ENCODE assay signal across 17 cellular contexts in the genomic region with DNA sequence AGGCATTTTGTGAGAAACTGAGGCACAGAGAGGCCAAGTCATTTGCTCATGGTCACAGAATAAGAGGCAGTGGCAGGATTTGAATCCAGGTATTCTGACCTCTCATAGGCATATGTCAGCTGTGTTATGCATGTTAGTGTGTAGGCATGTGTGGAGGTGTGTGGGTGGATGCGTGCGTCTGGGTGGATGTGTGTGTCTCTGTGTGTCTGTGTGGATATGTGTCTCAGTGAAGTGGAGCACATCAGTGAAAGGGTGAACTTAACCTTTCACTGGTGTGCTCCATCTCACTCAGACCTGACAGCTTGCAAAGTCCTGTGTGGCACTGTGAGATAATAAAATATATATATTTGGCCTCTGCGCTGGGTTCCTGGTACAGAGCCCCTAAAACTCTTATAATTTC.
"Had no signal": no experiment of that assay in that cellular context is flagged by ENCODE, and none has a peak within 500 bp of the region (broad histone marks: within the 10 kb centered on the region; RNA-seq: fewer than 3 reads in every experiment).

No MANE protein-coding gene starts in this region.

- H3K27me3 ChIP-seq: ovary, sigmoid colon, transverse colon had no signal

- H3K4me1 ChIP-seq: transverse colon had no signal

- DNase-seq: activated B cell treated with CpG ODN at 0.5 μM for 24 hours; activated CD4-positive, alpha-beta T cell treated with anti-CD3 and anti-CD28 coated beads for 48 hours; activated CD8-positive, alpha-beta memory T cell treated with anti-CD3 and anti-CD28 coated beads, Interleukin-2, amount 50 U/mL, for 4 hours; activated CD8-positive, alpha-beta T cell treated with anti-CD3 and anti-CD28 coated beads for 36 hours; activated gamma-delta T cell; activated T-cell treated with anti-CD3 and anti-CD28 coated beads, Interleukin-2, amount 50 U/mL, for 72 hours; caudate nucleus; cortex of kidney; effector CD4-positive, alpha-beta T cell; foreskin melanocyte; immature natural killer cell; ovary; sigmoid colon; stimulated activated CD4-positive, alpha-beta T cell treated with anti-CD3 and anti-CD28 coated beads, Interleukin-1b, Interleukin-23, amount 100 ng/mL, for 48 hours; transverse colon had no signal

- H3K27me3 Mint-ChIP-seq: activated B cell treated with CpG ODN at 0.5 μM for 24 hours; activated CD8-positive, alpha-beta T cell treated with anti-CD3 and anti-CD28 coated beads for 36 hours had no signal

- H3K36me3 ChIP-seq: ovary had no signal

- H3K4me3 ChIP-seq: ovary, sigmoid colon, transverse colon had no signal

- H3K27ac ChIP-seq: ovary, transverse colon had no signal

- H3K9me3 ChIP-seq: ovary, sigmoid colon, transverse colon had no signal

- ATAC-seq: activated CD8-positive, alpha-beta T cell treated with anti-CD3 and anti-CD28 coated beads for 36 hours; activated naive CD4-positive, alpha-beta T cell treated with anti-CD3 and anti-CD28 coated beads, Interleukin-2, amount 50 U/mL, for 72 hours; activated T-cell treated with anti-CD3 and anti-CD28 coated beads, Interleukin-2, amount 50 U/mL, for 72 hours had no signal

- H3K4me3 Mint-ChIP-seq: activated B cell treated with CpG ODN at 0.5 μM for 24 hours; activated CD8-positive, alpha-beta T cell treated with anti-CD3 and anti-CD28 coated beads for 36 hours; activated T-cell treated with anti-CD3 and anti-CD28 coated beads, Interleukin-2, amount 50 U/mL, for 72 hours; immature natural killer cell; neural crest cell had no signal

- H3K9me3 Mint-ChIP-seq: activated B cell treated with CpG ODN at 0.5 μM for 24 hours; activated CD8-positive, alpha-beta T cell treated with anti-CD3 and anti-CD28 coated beads for 36 hours; activated naive CD4-positive, alpha-beta T cell treated with anti-CD3 and anti-CD28 coated beads, Interleukin-2, amount 50 U/mL, for 72 hours; activated T-cell treated with anti-CD3 and anti-CD28 coated beads, Interleukin-2, amount 50 U/mL, for 72 hours; immature natural killer cell; neural crest cell had no signal

- H3K27ac Mint-ChIP-seq: activated CD8-positive, alpha-beta T cell treated with anti-CD3 and anti-CD28 coated beads for 36 hours; activated naive CD4-positive, alpha-beta T cell treated with anti-CD3 and anti-CD28 coated beads, Interleukin-2, amount 50 U/mL, for 72 hours; activated T-cell treated with anti-CD3 and anti-CD28 coated beads, Interleukin-2, amount 50 U/mL, for 72 hours had no signal
